Comparison of ENCODE assay signal across 1 cellular context in genomic region chr19:42206871-42207755, GRCh38.
A peak's percentile ranks its signal among the peaks of the same experiment; 100 is the strongest.
TF ChIP-seq lines count a peak whose summit lies in the region.

No MANE protein-coding gene starts in this region.

TF ChIP-seq in HEK293, 187 proteins besides CTCF, POLR2A, EP300 and RAD21 (continued from another document):
- TF ChIP-seq SCRT1 (tag by site-specific recombination; IDR thresholded peaks at IDR 0.05; ENCODE audit: borderline replicate concordance), result no peak
- TF ChIP-seq PRDM10 (tag by site-specific recombination; IDR thresholded peaks at IDR 0.05), result peak; percentile 67
- no peak for TF ChIP-seq MYNN (tag by site-specific recombination; IDR thresholded peaks at IDR 0.05; ENCODE audit: borderline replicate concordance)
- no peak for TF ChIP-seq ZNF561 (tag by site-specific recombination; IDR thresholded peaks at IDR 0.05; ENCODE audit: borderline replicate concordance)
- no peak for TF ChIP-seq ZNF529 (tag by site-specific recombination; IDR thresholded peaks at IDR 0.05; ENCODE audit: insufficient replicate concordance)
- TF ChIP-seq ZBTB8A (tag by site-specific recombination; IDR thresholded peaks at IDR 0.05), result no peak
- TF ChIP-seq ZSCAN30 (tag by site-specific recombination; IDR thresholded peaks at IDR 0.05), result no peak
- TF ChIP-seq EGR2 (tag by site-specific recombination; IDR thresholded peaks at IDR 0.05; ENCODE audit: low read depth), result peak; percentile 73
- TF ChIP-seq AEBP2 (tag by site-specific recombination; IDR thresholded peaks at IDR 0.05; ENCODE audit: borderline replicate concordance), result no peak
- no peak for TF ChIP-seq OSR2 (tag by site-specific recombination; IDR thresholded peaks at IDR 0.05)
- no peak for TF ChIP-seq ZNF580 (tag by site-specific recombination; IDR thresholded peaks at IDR 0.05)
- TF ChIP-seq ZBTB17 (tag by site-specific recombination; IDR thresholded peaks at IDR 0.05), result peak; percentile 61
- TF ChIP-seq PRDM4 (tag by site-specific recombination; IDR thresholded peaks at IDR 0.05), result no peak
- TF ChIP-seq ZNF639 (tag by site-specific recombination; IDR thresholded peaks at IDR 0.05), result no peak
- TF ChIP-seq KLF17 (tag by site-specific recombination; IDR thresholded peaks at IDR 0.05), result peak; percentile 55
- no peak for TF ChIP-seq ZNF311 (tag by site-specific recombination; IDR thresholded peaks at IDR 0.05; ENCODE audit: borderline replicate concordance)
- TF ChIP-seq ZNF26 (tag by site-specific recombination; IDR thresholded peaks at IDR 0.05), result no peak
- peak; percentile 32 for TF ChIP-seq KLF1 (tag by site-specific recombination; IDR thresholded peaks at IDR 0.05)
- TF ChIP-seq ZNF10 (tag by site-specific recombination; IDR thresholded peaks at IDR 0.05), result no peak
- TF ChIP-seq MEIS1 (CRISPR knock-in tag; IDR thresholded peaks at IDR 0.05; ENCODE audit: borderline replicate concordance), result no peak
- TF ChIP-seq REPIN1 (tag by site-specific recombination; IDR thresholded peaks at IDR 0.05; ENCODE audit: low read depth), result no peak
- no peak for TF ChIP-seq ZNF175 (tag by site-specific recombination; IDR thresholded peaks at IDR 0.05)
- no peak for TF ChIP-seq ZNF664 (tag by site-specific recombination; IDR thresholded peaks at IDR 0.05)
- no peak for TF ChIP-seq ZBTB20 (tag by site-specific recombination; IDR thresholded peaks at IDR 0.05)
TF ChIP-seq in HEK293: peak in this region for 9.
